Comparison of ENCODE assay signal across 12 cellular contexts in the genomic region with DNA sequence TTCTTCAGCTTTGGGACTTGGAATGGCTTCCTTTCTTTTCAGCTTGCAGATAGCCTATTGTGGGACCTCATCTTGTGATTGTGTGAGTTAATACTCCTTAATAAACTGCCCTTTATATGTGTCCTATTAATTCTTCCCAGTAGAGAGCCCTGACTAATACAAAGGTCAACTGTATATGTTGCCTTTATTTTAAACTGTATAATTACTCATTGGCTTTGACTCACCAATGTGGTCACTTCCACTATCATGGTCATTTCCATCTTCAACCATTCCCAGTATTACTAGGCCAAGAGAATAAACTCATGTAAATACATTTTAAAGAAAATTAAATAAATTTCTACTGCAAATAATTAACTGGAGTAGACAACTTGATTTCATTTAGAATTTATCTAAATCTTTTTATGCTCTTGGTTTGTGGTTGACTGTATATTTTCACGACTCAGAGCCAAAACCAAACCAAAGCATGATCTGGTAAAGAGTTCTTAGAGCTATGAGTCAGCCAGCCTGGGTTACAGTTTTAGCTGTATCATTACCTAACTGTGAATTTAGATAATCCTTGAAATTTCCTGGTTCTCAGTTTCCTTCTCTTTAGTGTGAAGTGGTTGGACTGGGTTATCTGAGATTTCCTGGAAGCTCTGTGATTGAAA.
DNase-seq lines count a peak whose midpoint lies in the region; ATAC-seq and TF ChIP-seq lines count a peak whose summit lies in the region.
"Had no signal": no experiment of that assay in that cellular context is flagged by ENCODE, and none has a peak within 500 bp of the region (broad histone marks: within the 10 kb centered on the region; RNA-seq: fewer than 3 reads in every experiment).

No MANE protein-coding gene starts in this region.

- H3K4me2 ChIP-seq in HCT116 (ENCODE audit: low read length): peak overlapping the region; percentile 5; the same call in 1 of the 2 replicates

- no peak for TF ChIP-seq POLR2A in HCT116 (IDR thresholded peaks at IDR 0.05; ENCODE audit: borderline replicate concordance, extremely low read depth, insufficient read depth, insufficient read length)

- no peaks in the 10 kb centered on the region for H4K20me1 ChIP-seq in HCT116 (ENCODE audit: insufficient read depth)

- H3K9me3 ChIP-seq in HCT116 (ENCODE audit: control insufficient read depth in 1 of 2, insufficient read depth in 1 of 2, low read depth in 1 of 2, low read length in 2 of 2) (no peaks in the 10 kb centered on the region), ascending aorta (no peaks in the 10 kb centered on the region), mucosa of descending colon (no peaks in the 10 kb centered on the region), heart right ventricle (no peaks in the 10 kb centered on the region)

- CTCF ChIA-PET in HCT116 (lab: Charles Lee): interaction anchor here (0.8 kb wide), 1 partner anchor 20 kb away, joined by 3 read pairs; no protein-coding TSS in a partner anchor

- no peaks in the 10 kb centered on the region for H3K36me3 ChIP-seq in ACC112 (ENCODE audit: insufficient read depth, low read length)
- no peaks in the 10 kb centered on the region for H3K36me3 ChIP-seq in HCT116 (ENCODE audit: control insufficient read depth in 1 of 2, insufficient read depth in 2 of 2, low read length in 2 of 2)
- no peaks in the 10 kb centered on the region for H3K36me3 ChIP-seq in ascending aorta
- no peaks in the 10 kb centered on the region for H3K36me3 ChIP-seq in mucosa of descending colon (ENCODE audit: low read depth)
- no peaks in the 10 kb centered on the region for H3K36me3 ChIP-seq in heart right ventricle

- no peak for DNase-seq in HCT116 (ENCODE audit: low read depth, low spot score)
- peak; percentile 68 for DNase-seq in amniotic epithelial cell (ENCODE audit: low read depth)
- DNase-seq in foreskin melanocyte: peak; percentile 87
- DNase-seq in ascending aorta (ENCODE audit: low spot score in 2 of 2): no peak
- DNase-seq in mucosa of descending colon: no peak
- DNase-seq in HK-2 (ENCODE audit: unreplicated experiment): no peak
- no peak for DNase-seq in heart right ventricle
- DNase-seq: AML-193, left colon, NCI-H1105 treated with DMSO at 0.1 percent for 48 hours, NCI-H524 had no signal

- ATAC-seq in HCT116 (peak; percentile 38; the same call in 1 of the 2 replicates), mucosa of descending colon (no peak), heart right ventricle (no peak)
- ATAC-seq: left colon had no signal

- no peak overlapping the region for H2AFZ ChIP-seq in ACC112 (ENCODE audit: low read length, unreplicated experiment)
- no peak overlapping the region for H2AFZ ChIP-seq in HCT116 (ENCODE audit: low read depth, low read length, poor library complexity, severe bottlenecking)

- H3K9ac ChIP-seq in HCT116 (ENCODE audit: low read length): no peak overlapping the region

- H3K79me2 ChIP-seq in ACC112 (ENCODE audit: control insufficient read depth, insufficient read depth, low read length, unreplicated experiment): no peaks in the 10 kb centered on the region
- H3K79me2 ChIP-seq in HCT116 (ENCODE audit: insufficient read depth, low read length): no peaks in the 10 kb centered on the region

- H3K9me2 ChIP-seq in HCT116 (ENCODE audit: insufficient read depth): no peaks in the 10 kb centered on the region

- H3K27me3 ChIP-seq in ACC112 (ENCODE audit: insufficient read depth, low read length) (no peaks in the 10 kb centered on the region), HCT116 (ENCODE audit: insufficient read depth, low read length) (no peaks in the 10 kb centered on the region), ascending aorta (no peaks in the 10 kb centered on the region), heart right ventricle (no peaks in the 10 kb centered on the region)

- RAD21 ChIA-PET in HCT116 (lab: Charles Lee; ENCODE audit: low non-redundant PET in 1 of 2, low total read pairs in 2 of 2, uncharacterized antibody in 2 of 2, unreplicated experiment in 2 of 2): no interaction called here

- no peak overlapping the region for H3K4me3 ChIP-seq in ACC112 (ENCODE audit: low read depth, low read length)
- H3K4me3 ChIP-seq in HCT116 (replicated peaks in 1 of 2; ENCODE audit: low read depth in 1 of 2, low read length in 2 of 2): no peak overlapping the region
- H3K4me3 ChIP-seq in ascending aorta: no peak overlapping the region
- no peak overlapping the region for H3K4me3 ChIP-seq in mucosa of descending colon
- no peak overlapping the region for H3K4me3 ChIP-seq in heart right ventricle

- TF ChIP-seq CTCF in HCT116 (IDR thresholded peaks at IDR 0.05 in 2 of 3, conservative IDR thresholded peaks at IDR 0.05 in 1 of 3; ENCODE audit: borderline replicate concordance in 1 of 3, insufficient read depth in 1 of 3, low read depth in 2 of 3, low read length in 2 of 3) (no peak), ascending aorta (IDR thresholded peaks at IDR 0.05) (no peak), mucosa of descending colon (IDR thresholded peaks at IDR 0.05) (no peak), heart right ventricle (IDR thresholded peaks at IDR 0.05) (no peak)

- TF ChIP-seq RAD21 in HCT116 (IDR thresholded peaks at IDR 0.05; ENCODE audit: low read depth): no peak

- POLR2A ChIA-PET in HCT116 (lab: Charles Lee): no interaction called here

- H3K27ac ChIP-seq in ACC112 (ENCODE audit: low read depth, low read length) (peak overlapping the region; percentile 72), HCT116 (ENCODE audit: low read depth, low read length) (no peak overlapping the region), ascending aorta (no peak overlapping the region), heart right ventricle (no peak overlapping the region)

- H3K4me1 ChIP-seq in ACC112 (ENCODE audit: control insufficient read depth, insufficient read depth, low read length, unreplicated experiment) (peaks cover 12% of the 10 kb centered on the region), HCT116 (ENCODE audit: control insufficient read depth in 1 of 2, insufficient read depth in 2 of 2, low read length in 2 of 2) (peaks cover 0 to 5% of the 10 kb centered on the region in 2 experiments; a peak in 2 of 4 replicates), ascending aorta (no peaks in the 10 kb centered on the region), mucosa of descending colon (ENCODE audit: low read depth) (no peaks in the 10 kb centered on the region), heart right ventricle (no peaks in the 10 kb centered on the region)

- WGBS in heart right ventricle, 2 donors: 70 to 74% methylated on average over 1 of the region's 1 CpG

- intact Hi-C loops in HCT116 (cut with micrococcal nuclease): no loop called here
- intact Hi-C loops in ascending aorta (cut with DNase I): no loop called here
- intact Hi-C loops in mucosa of descending colon (cut with DNase I, micrococcal nuclease): no loop called here
- intact Hi-C loops in heart right ventricle (cut with DNase I): no loop called here

- no TSS peak for BruUV-seq in HCT116 (replicated peaks; lab: Mats Ljungman, UMichigan)

TF ChIP-seq in HCT116, 20 proteins besides CTCF, POLR2A, EP300 and RAD21:
- TF ChIP-seq FOSL1 (IDR thresholded peaks at IDR 0.05; ENCODE audit: low read depth): peak; percentile 25; the same call in 1 of the 2 replicates
- peak; percentile 34; the same call in 1 of the 2 replicates for TF ChIP-seq JUND (IDR thresholded peaks at IDR 0.05)
- TF ChIP-seq EGR1 (IDR thresholded peaks at IDR 0.05; ENCODE audit: low read depth): no peak

Comparison
In these comparisons a context has a peak if more than half of its experiments do, and no peak if none do; other contexts are left out.
1. DNase-seq: peak in amniotic epithelial cell (single experiment) and foreskin melanocyte (single experiment); none in HCT116 (single experiment), ascending aorta (0 of 2), mucosa of descending colon (0 of 3), HK-2 (single experiment) and heart right ventricle (0 of 2).